ENCODE assay signal across 4 cellular contexts in genomic region chr1:177947623-177948022, GRCh38. TPM values are rescaled to one million over a fixed set of nuclear protein-coding genes. Genes with fewer than 3 reads are reported as not detected.
"Had no signal": no experiment of that assay in that cellular context is flagged by ENCODE, and none has a peak within 500 bp of the region (broad histone marks: within the 10 kb centered on the region; RNA-seq: fewer than 3 reads in every experiment).

No MANE protein-coding gene starts in this region.

- H3K4me2 ChIP-seq: GM23338 had no signal

- H3K4me3 ChIP-seq: GM23338, K562 had no signal

- H2AFZ ChIP-seq: GM23338 had no signal

- H3K4me3 Mint-ChIP-seq: GM23338, H9 had no signal

- H3K9me3 Mint-ChIP-seq: GM23338, H9 had no signal

- H3K27ac ChIP-seq: HL-60 had no signal

- H3K27ac Mint-ChIP-seq: GM23338, H9 had no signal

RNA-seq across cellular contexts. Expression of gene SEC16B, which starts 22.2 kb away (rescaled TPM):
- total RNA-seq: K562 had no signal
- polyA plus RNA-seq: K562 had no signal
